8 cellular contexts compared by ENCODE assay signal in the genomic region with DNA sequence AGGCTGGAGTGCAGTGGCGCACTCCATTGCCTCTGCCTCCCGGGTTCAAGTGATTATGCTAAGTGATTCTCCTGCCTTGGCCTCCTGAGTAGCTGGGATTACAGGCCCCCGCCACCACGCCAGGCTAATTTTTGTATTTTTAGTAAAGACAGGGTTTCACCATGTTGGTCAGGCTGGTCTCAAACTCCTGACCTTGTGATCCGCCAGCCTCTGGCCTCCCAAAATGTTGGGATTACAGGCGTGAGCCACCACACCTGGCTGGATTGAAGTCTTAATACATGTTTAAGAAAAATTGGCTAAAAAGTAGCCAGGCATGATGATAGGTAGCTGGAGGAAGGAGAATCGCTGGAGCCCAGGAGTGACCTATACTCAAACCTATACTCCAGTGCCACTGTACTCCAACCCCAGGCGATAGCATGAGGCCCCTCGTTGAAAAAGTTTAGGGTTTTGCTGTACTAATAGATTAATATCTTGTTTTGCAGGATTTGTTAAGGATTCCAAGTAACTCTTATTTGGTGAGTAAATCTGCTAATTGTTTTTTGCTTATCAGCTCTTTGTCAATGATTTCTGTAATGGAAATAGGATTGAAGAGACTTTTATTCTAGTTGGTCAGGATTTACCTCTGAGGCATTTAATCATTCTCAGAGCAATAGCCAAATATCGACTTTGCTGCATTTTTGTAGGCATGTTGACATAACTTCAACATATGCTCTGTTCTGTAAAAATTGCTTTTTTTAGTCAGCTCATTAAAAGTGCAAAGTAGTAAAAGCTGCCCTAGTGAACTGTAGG. TPM values are rescaled to one million over a fixed set of nuclear protein-coding genes. Genes with fewer than 3 reads are reported as not detected.
DNase-seq lines count a peak whose midpoint lies in the region; ATAC-seq and TF ChIP-seq lines count a peak whose summit lies in the region.

No MANE protein-coding gene starts in this region.

- TF ChIP-seq EP300 in ovary (IDR thresholded peaks at IDR 0.05): no peak

- BruUV-seq in OCI-LY7 (replicated peaks; lab: Mats Ljungman, UMichigan): no TSS peak

- peaks cover 5% of the 10 kb centered on the region; the same call in 1 of the 2 replicates for H4K20me1 ChIP-seq in OCI-LY7 (ENCODE audit: insufficient read depth, low read length)

- peak overlapping the region; percentile 85 for H3K4me2 ChIP-seq in OCI-LY7 (ENCODE audit: low read length)

- intact Hi-C loops in OCI-LY7 (cut with micrococcal nuclease; ENCODE audit: unreplicated experiment) (loop anchor here (10.0 kb wide), 1 partner anchor 423 kb away; a partner anchor contains a TSS), ovary (cut with DNase I) (no loop called here)

- CTCF ChIA-PET in OCI-LY7 (lab: Charles Lee; ENCODE audit: unreplicated experiment): no interaction called here

- H3K4me1 ChIP-seq in OCI-LY7 (ENCODE audit: insufficient read depth, low read length, poor library complexity, severe bottlenecking): peaks cover 48% of the 10 kb centered on the region
- peaks cover 19 to 43% of the 10 kb centered on the region in 2 donors for H3K4me1 ChIP-seq in duodenal mucosa (ENCODE audit: control insufficient read depth in 1 of 2, insufficient read depth in 2 of 2, low read length in 2 of 2)
- H3K4me1 ChIP-seq in ovary (ENCODE audit: insufficient read depth): peaks cover 13% of the 10 kb centered on the region

- H3K27ac ChIP-seq in OCI-LY7 (ENCODE audit: low read depth, low read length, poor library complexity, severe bottlenecking) (peak overlapping the region; percentile 94), duodenal mucosa (ENCODE audit: low read depth, low read length) (peak overlapping the region; percentile 60), ovary (peak overlapping the region in 1 of 2 donors; percentile 10)

- H3K36me3 ChIP-seq in OCI-LY7 (ENCODE audit: insufficient read depth, low read length): peaks cover 70% of the 10 kb centered on the region
- H3K36me3 ChIP-seq in duodenal mucosa (ENCODE audit: control insufficient read depth in 1 of 2, insufficient read depth in 2 of 2, low read length in 2 of 2): peaks cover 38 to 48% of the 10 kb centered on the region in 2 donors
- H3K36me3 ChIP-seq in ovary: no peaks in the 10 kb centered on the region

- H3K4me3 ChIP-seq in OCI-LY7 (ENCODE audit: low read depth, low read length, poor library complexity, severe bottlenecking): peak overlapping the region; percentile 85
- H3K4me3 ChIP-seq in duodenal mucosa (ENCODE audit: low read depth in 1 of 2, low read length in 2 of 2): peak overlapping the region; percentile 84 to 87
- H3K4me3 ChIP-seq in ovary: peak overlapping the region; percentile 75

- H3K9me3 ChIP-seq in OCI-LY7 (ENCODE audit: low read length): no peaks in the 10 kb centered on the region
- no peaks in the 10 kb centered on the region for H3K9me3 ChIP-seq in duodenal mucosa (ENCODE audit: control insufficient read depth in 1 of 2, low read length in 2 of 2)
- H3K9me3 ChIP-seq in ovary: no peaks in the 10 kb centered on the region

- H3K27me3 ChIP-seq in duodenal mucosa (ENCODE audit: control insufficient read depth in 1 of 2, insufficient read depth in 2 of 2, low read length in 2 of 2) (no peaks in the 10 kb centered on the region), ovary (no peaks in the 10 kb centered on the region)

- TF ChIP-seq POLR2A in ovary (IDR thresholded peaks at IDR 0.05): no peak

- TF ChIP-seq CTCF in OCI-LY7 (conservative IDR thresholded peaks at IDR 0.05; ENCODE audit: low read length) (no peak), ovary (IDR thresholded peaks at IDR 0.05) (no peak)

- ATAC-seq in HG03457 (IDR thresholded peaks at IDR 0.05; ENCODE audit: unreplicated experiment): no peak

- DNase-seq in EL: peak; percentile 29
- peak; percentile 23 for DNase-seq in OCI-LY7 (ENCODE audit: low spot score)
- no peak for DNase-seq in ovary
- no peak for DNase-seq in GF-D8 (lab: John Stamatoyannopoulos, UW)
- DNase-seq in NCI-H446 (lab: John Stamatoyannopoulos, UW): no peak
- DNase-seq in islet precursor cell: no peak

- H2AFZ ChIP-seq in OCI-LY7 (ENCODE audit: low read length): no peak overlapping the region

- H3K9ac ChIP-seq in duodenal mucosa (ENCODE audit: low read depth in 1 of 2, low read length in 2 of 2): peak overlapping the region; percentile 83 to 93

- WGBS in ovary, 3 donors: 10 to 25% (median 13%) methylated on average over 10 of the region's 10 CpGs

- POLR2A ChIA-PET in OCI-LY7 (lab: Charles Lee): interaction anchor here (0.7 to 2.0 kb wide), 11 partner anchors 71 to 441 kb away, joined by 3 to 5 read pairs (median 3); a partner anchor contains a TSS

- H3K79me2 ChIP-seq in OCI-LY7 (ENCODE audit: insufficient read depth, low read depth, low read length): peaks cover 56% of the 10 kb centered on the region

- H3K9me2 ChIP-seq in OCI-LY7 (ENCODE audit: insufficient read depth, low read length): no peaks in the 10 kb centered on the region

RNA-seq across cellular contexts. Expression of a gene that starts 2.0 kb away (rescaled TPM):
- total RNA-seq in OCI-LY7 (2014; rRNA removed; shearing (Covaris generic)): 87.6 and 101 TPM in 2 replicates
- total RNA-seq in OCI-LY7 (2022) (95.3 and 108 TPM in 2 replicates), ovary (10 to 100 TPM; 13.2 to 25.6 (median 17.4) TPM)
- 10 to 100 TPM; 16.7 to 34.3 TPM for polyA plus RNA-seq in ovary

RNA-seq across cellular contexts. Expression of a gene that starts 45.0 kb away (rescaled TPM):
- 30.6 and 39.6 TPM in 2 replicates for total RNA-seq in OCI-LY7 (2014; rRNA removed; shearing (Covaris generic))
- total RNA-seq in OCI-LY7 (2022) (41.8 and 47.7 TPM in 2 replicates), ovary (10 to 100 TPM; 18.8 to 27.7 (median 20.6) TPM)
- 10 to 100 TPM; 20.7 to 37.6 TPM for polyA plus RNA-seq in ovary

Comparison
In these comparisons a context has a peak if more than half of its experiments do, and no peak if none do; other contexts are left out.
1. DNase-seq: peak in EL (single experiment) and OCI-LY7 (single experiment); none in ovary (0 of 5), GF-D8 (single experiment), NCI-H446 (0 of 2) and islet precursor cell (single experiment).
2. Peak in every context shown above with its lines, with median percentiles within 50 percentile points of each other: H3K4me3 ChIP-seq.